In the genomic region with DNA sequence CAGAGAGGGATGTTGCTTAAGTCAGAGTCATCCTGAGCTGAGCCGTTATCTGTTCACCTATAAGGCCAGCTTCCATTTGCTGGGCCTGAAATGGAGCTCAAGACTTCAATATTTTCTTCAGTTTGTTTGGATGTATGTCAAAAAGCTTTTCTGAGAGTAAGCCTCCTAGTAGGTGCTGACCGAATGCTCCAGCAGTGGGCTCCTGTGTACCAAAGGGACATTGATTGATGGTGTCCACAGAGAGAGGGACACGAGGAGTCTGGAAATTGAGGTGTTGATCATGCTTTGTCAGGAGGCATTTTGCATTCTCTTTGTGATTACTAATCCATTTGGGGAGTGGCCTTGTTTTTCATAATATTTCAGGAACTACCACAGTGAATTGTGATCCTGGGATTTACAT, we compare ENCODE assay signal across 16 cellular contexts.
"Had no signal": no experiment of that assay in that cellular context is flagged by ENCODE, and none has a peak within 500 bp of the region (broad histone marks: within the 10 kb centered on the region; RNA-seq: fewer than 3 reads in every experiment).

No MANE protein-coding gene starts in this region.

- H3K27me3 ChIP-seq: right lobe of liver, suprapubic skin, thyroid gland had no signal

- H3K27ac ChIP-seq: psoas muscle, right lobe of liver, suprapubic skin, thyroid gland had no signal

- DNase-seq: foreskin melanocyte; head of caudate nucleus; hippocampal formation; kidney glomerular epithelial cell; naive thymus-derived CD4-positive, alpha-beta T cell; nephron progenitor cell; psoas muscle; retina; right lobe of liver; stimulated activated CD4-positive, alpha-beta T cell treated with anti-CD3 and anti-CD28 coated beads, Interleukin-4, amount 100 ng/mL, for 1 hour; stimulated activated CD8-positive, alpha-beta memory T cell treated with anti-CD3 and anti-CD28 coated beads, Interleukin-4, amount 100 ng/mL, for 48 hours; stimulated activated naive CD8-positive, alpha-beta T cell treated with anti-CD3 and anti-CD28 coated beads, Interleukin-15, Interleukin-2, amounts not matched to agents 100 U/mL and 50 U/mL, for 24 hours; thyroid gland had no signal

- H3K4me1 ChIP-seq: psoas muscle, thyroid gland had no signal

- H3K4me3 ChIP-seq: psoas muscle, right lobe of liver, suprapubic skin, thyroid gland had no signal

- ATAC-seq: naive thymus-derived CD4-positive, alpha-beta T cell; psoas muscle; right lobe of liver; stimulated activated effector memory CD8-positive, alpha-beta T cell treated with anti-CD3 and anti-CD28 coated beads, Interleukin-12 subunit alpha, Interleukin-12 subunit beta, amount 100 ng/mL, for 72 hours; stimulated activated naive CD8-positive, alpha-beta T cell treated with anti-CD3 and anti-CD28 coated beads, Interleukin-15, Interleukin-2, amounts not matched to agents 100 U/mL and 50 U/mL, for 24 hours had no signal

- H3K9me3 ChIP-seq: psoas muscle, right lobe of liver, suprapubic skin, thyroid gland had no signal

- H3K36me3 ChIP-seq: right lobe of liver, suprapubic skin, thyroid gland had no signal

- FAIRE-seq: urothelium cell line had no signal
